In genomic region chr2:166410828-166411472, GRCh38 we compare ENCODE assay signal across 12 cellular contexts. TPM values are rescaled to one million over a fixed set of nuclear protein-coding genes. Genes with fewer than 3 reads are reported as not detected.
DNase-seq lines count a peak whose midpoint lies in the region; ATAC-seq and TF ChIP-seq lines count a peak whose summit lies in the region.
"Had no signal": no experiment of that assay in that cellular context is flagged by ENCODE, and none has a peak within 500 bp of the region (broad histone marks: within the 10 kb centered on the region; RNA-seq: fewer than 3 reads in every experiment).

No MANE protein-coding gene starts in this region.

- DNase-seq in SIG-M5 treated with dmso at 0.1 percent for 504 hours (lab: John Stamatoyannopoulos, UW; ENCODE audit: unreplicated experiment), result peak; percentile 2
- DNase-seq in SIG-M5 (lab: John Stamatoyannopoulos, UW), result no peak
- peak; percentile 57 to 63 for DNase-seq in SW 1271 (lab: John Stamatoyannopoulos, UW)
- peak; percentile 73 for DNase-seq in fibroblast of villous mesenchyme (ENCODE audit: low read depth)
- peak; percentile 66 for DNase-seq in stromal cell of bone marrow (ENCODE audit: low read depth)
- no peak for DNase-seq in superior temporal gyrus (ENCODE audit: extremely low spot score)
- no peak for DNase-seq in activated naive CD4-positive, alpha-beta T cell treated with anti-CD3 and anti-CD28 coated beads, Interleukin-2, amount 50 U/mL, for 16 hours
- DNase-seq: activated CD4-positive, alpha-beta T cell treated with anti-CD3 and anti-CD28 coated beads, Interleukin-2, amount 50 U/mL, for 1 hour; lower lobe of right lung; NCI-H1092; Peyer's patch had no signal

- no peak overlapping the region for H3K4me3 ChIP-seq in fibroblast of villous mesenchyme (ENCODE audit: low read depth, low read length)
- H3K4me3 ChIP-seq: lower lobe of right lung, Peyer's patch had no signal

- no peak for ATAC-seq in HG02798 (IDR thresholded peaks at IDR 0.05; ENCODE audit: poor library complexity, unreplicated experiment)
- ATAC-seq: lower lobe of right lung had no signal

- TF ChIP-seq CTCF in fibroblast of villous mesenchyme (IDR thresholded peaks at IDR 0.05; ENCODE audit: insufficient read depth, low read depth, low read length), result no peak

RNA-seq across cellular contexts. Expression of gene SCN9A, which starts 35.2 kb away (rescaled TPM):
- total RNA-seq in fibroblast of villous mesenchyme, result 43.5 and 72.1 TPM in 2 replicates

Comparison
In these comparisons a context has a peak if more than half of its experiments do, and no peak if none do; other contexts are left out.
1. DNase-seq: peak in SIG-M5 treated with dmso at 0.1 percent for 504 hours (single experiment), SW 1271 (2 of 2), fibroblast of villous mesenchyme (single experiment) and stromal cell of bone marrow (single experiment); none in SIG-M5 (single experiment), superior temporal gyrus (single experiment) and activated naive CD4-positive, alpha-beta T cell treated with anti-CD3 and anti-CD28 coated beads, Interleukin-2, amount 50 U/mL, for 16 hours (single experiment).